Comparison of ENCODE assay signal across 9 cellular contexts in genomic region chr14:103880334-103880985, GRCh38. TPM values are rescaled to one million over a fixed set of nuclear protein-coding genes. Genes with fewer than 3 reads are reported as not detected.
DNase-seq lines count a peak whose midpoint lies in the region; ATAC-seq, FAIRE-seq and TF ChIP-seq lines count a peak whose summit lies in the region.
"Had no signal": no experiment of that assay in that cellular context is flagged by ENCODE, and none has a peak within 500 bp of the region (broad histone marks: within the 10 kb centered on the region; RNA-seq: fewer than 3 reads in every experiment).

No MANE protein-coding gene starts in this region.

- H3K4me3 Mint-ChIP-seq in activated T-cell treated with anti-CD3 and anti-CD28 coated beads, Interleukin-2, amount 50 U/mL, for 24 hours, result peak overlapping the region; percentile 53
- H3K4me3 Mint-ChIP-seq in progenitor cell of endocrine pancreas (ENCODE audit: low read depth) (peak overlapping the region; percentile 51), WTC11 (no peak overlapping the region)

- FAIRE-seq in frontal cortex (lab: Jason Lieb, UNC), result no peak

- H3K9me3 Mint-ChIP-seq in activated T-cell treated with anti-CD3 and anti-CD28 coated beads, Interleukin-2, amount 50 U/mL, for 24 hours, result no peaks in the 10 kb centered on the region
- H3K9me3 Mint-ChIP-seq in progenitor cell of endocrine pancreas (ENCODE audit: low read depth) (no peaks in the 10 kb centered on the region), WTC11 (no peaks in the 10 kb centered on the region)

- no peak for ATAC-seq in WTC11

- peaks cover 18% of the 10 kb centered on the region for H3K4me1 Mint-ChIP-seq in activated T-cell treated with anti-CD3 and anti-CD28 coated beads, Interleukin-2, amount 50 U/mL, for 24 hours (ENCODE audit: low read depth)
- H3K4me1 Mint-ChIP-seq in progenitor cell of endocrine pancreas (ENCODE audit: low read depth), result peaks cover 22% of the 10 kb centered on the region
- H3K4me1 Mint-ChIP-seq in WTC11, result peaks cover 20% of the 10 kb centered on the region

- peaks cover 20% of the 10 kb centered on the region for H3K27me3 ChIP-seq in AG04450 (ENCODE audit: control insufficient read depth, insufficient read depth, low read length)
- H3K27me3 ChIP-seq: cardiac muscle cell had no signal

- H3K4me3 ChIP-seq in AG04450 (ENCODE audit: low read depth, low read length) (peak overlapping the region; percentile 20), HFF-Myc (replicated peaks; ENCODE audit: low read depth, low read length) (no peak overlapping the region)
- H3K4me3 ChIP-seq: cardiac muscle cell had no signal

- DNase-seq in AG04450 (ENCODE audit: low read depth, low spot score) (no peak), HFF-Myc (ENCODE audit: extremely low read depth, low read depth) (peak; percentile 14), frontal cortex (ENCODE audit: low spot score in 2 of 2) (peak; percentile 44 to 70), progenitor cell of endocrine pancreas (ENCODE audit: low spot score, unreplicated experiment) (no peak), NCI-H774 (lab: John Stamatoyannopoulos, UW) (no peak), kidney tubule cell (ENCODE audit: low spot score) (no peak), WTC11 (ENCODE audit: low spot score) (no peak)
- peak; percentile 48 for DNase-seq in activated T-cell treated with anti-CD3 and anti-CD28 coated beads, Interleukin-2, amount 50 U/mL, for 24 hours

- POLR2A ChIA-PET in AG04450 (lab: Yijun Ruan, JAX) (interaction anchor here (0.6 to 1.0 kb wide), 4 partner anchors 9 to 72 kb away, joined by 3 to 5 read pairs (median 4); no protein-coding TSS in a partner anchor), WTC11 (lab: Charles Lee) (interaction anchor here (1.5 kb wide), 1 partner anchor 8 kb away, joined by 4 read pairs; no protein-coding TSS in a partner anchor)

- H3K27me3 Mint-ChIP-seq in activated T-cell treated with anti-CD3 and anti-CD28 coated beads, Interleukin-2, amount 50 U/mL, for 24 hours, result peaks cover 4% of the 10 kb centered on the region
- no peaks in the 10 kb centered on the region for H3K27me3 Mint-ChIP-seq in progenitor cell of endocrine pancreas
- no peaks in the 10 kb centered on the region for H3K27me3 Mint-ChIP-seq in WTC11 (ENCODE audit: low read depth)

- H3K27ac Mint-ChIP-seq in activated T-cell treated with anti-CD3 and anti-CD28 coated beads, Interleukin-2, amount 50 U/mL, for 24 hours, result peak overlapping the region; percentile 57
- peak overlapping the region; percentile 96 for H3K27ac Mint-ChIP-seq in progenitor cell of endocrine pancreas
- no peak overlapping the region for H3K27ac Mint-ChIP-seq in WTC11

- CTCF ChIA-PET in AG04450 (lab: Charles Lee) (interaction anchor here (0.8 to 1.7 kb wide), 3 partner anchors 8 to 72 kb away, joined by 3 to 7 read pairs (median 3); no protein-coding TSS in a partner anchor), WTC11 (lab: Charles Lee) (interaction anchor here (0.5 to 6.3 kb wide), 10 partner anchors 13 to 888 kb away, joined by 3 to 87 read pairs (median 4); no protein-coding TSS in a partner anchor)

- no peak for TF ChIP-seq CTCF in AG04450 (IDR thresholded peaks at IDR 0.05; ENCODE audit: low read depth, low read length)
- no peak for TF ChIP-seq CTCF in HFF-Myc (IDR thresholded peaks at IDR 0.05; ENCODE audit: low read depth, low read length, missing control alignments)
- TF ChIP-seq CTCF in progenitor cell of endocrine pancreas (IDR thresholded peaks at IDR 0.05; ENCODE audit: unreplicated experiment), result no peak
- TF ChIP-seq CTCF in WTC11 (IDR thresholded peaks at IDR 0.05), result no peak

- H3K36me3 Mint-ChIP-seq in activated T-cell treated with anti-CD3 and anti-CD28 coated beads, Interleukin-2, amount 50 U/mL, for 24 hours (ENCODE audit: low read depth), result no peaks in the 10 kb centered on the region
- H3K36me3 Mint-ChIP-seq in progenitor cell of endocrine pancreas (ENCODE audit: insufficient read depth), result no peaks in the 10 kb centered on the region
- no peaks in the 10 kb centered on the region for H3K36me3 Mint-ChIP-seq in WTC11

- H3K9me3 ChIP-seq in AG04450 (ENCODE audit: control insufficient read depth, insufficient read depth, low read length), result no peaks in the 10 kb centered on the region; the same call in 1 of the 2 replicates

- no peak overlapping the region for H3K27ac ChIP-seq in AG04450 (ENCODE audit: low read depth, low read length)
- H3K27ac ChIP-seq: cardiac muscle cell had no signal

TF ChIP-seq in WTC11, 78 proteins besides CTCF, POLR2A, EP300 and RAD21:
- no peak for TF ChIP-seq CREM (CRISPR knock-in tag; IDR thresholded peaks at IDR 0.05)
- TF ChIP-seq, protein P1, sequence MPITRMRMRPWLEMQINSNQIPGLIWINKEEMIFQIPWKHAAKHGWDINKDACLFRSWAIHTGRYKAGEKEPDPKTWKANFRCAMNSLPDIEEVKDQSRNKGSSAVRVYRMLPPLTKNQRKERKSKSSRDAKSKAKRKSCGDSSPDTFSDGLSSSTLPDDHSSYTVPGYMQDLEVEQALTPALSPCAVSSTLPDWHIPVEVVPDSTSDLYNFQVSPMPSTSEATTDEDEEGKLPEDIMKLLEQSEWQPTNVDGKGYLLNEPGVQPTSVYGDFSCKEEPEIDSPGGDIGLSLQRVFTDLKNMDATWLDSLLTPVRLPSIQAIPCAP (CRISPR knock-in tag; IDR thresholded peaks at IDR 0.05), result no peak
- no peak for TF ChIP-seq TCF7 (CRISPR knock-in tag; IDR thresholded peaks at IDR 0.05; ENCODE audit: low read depth)
- TF ChIP-seq, protein P2, sequence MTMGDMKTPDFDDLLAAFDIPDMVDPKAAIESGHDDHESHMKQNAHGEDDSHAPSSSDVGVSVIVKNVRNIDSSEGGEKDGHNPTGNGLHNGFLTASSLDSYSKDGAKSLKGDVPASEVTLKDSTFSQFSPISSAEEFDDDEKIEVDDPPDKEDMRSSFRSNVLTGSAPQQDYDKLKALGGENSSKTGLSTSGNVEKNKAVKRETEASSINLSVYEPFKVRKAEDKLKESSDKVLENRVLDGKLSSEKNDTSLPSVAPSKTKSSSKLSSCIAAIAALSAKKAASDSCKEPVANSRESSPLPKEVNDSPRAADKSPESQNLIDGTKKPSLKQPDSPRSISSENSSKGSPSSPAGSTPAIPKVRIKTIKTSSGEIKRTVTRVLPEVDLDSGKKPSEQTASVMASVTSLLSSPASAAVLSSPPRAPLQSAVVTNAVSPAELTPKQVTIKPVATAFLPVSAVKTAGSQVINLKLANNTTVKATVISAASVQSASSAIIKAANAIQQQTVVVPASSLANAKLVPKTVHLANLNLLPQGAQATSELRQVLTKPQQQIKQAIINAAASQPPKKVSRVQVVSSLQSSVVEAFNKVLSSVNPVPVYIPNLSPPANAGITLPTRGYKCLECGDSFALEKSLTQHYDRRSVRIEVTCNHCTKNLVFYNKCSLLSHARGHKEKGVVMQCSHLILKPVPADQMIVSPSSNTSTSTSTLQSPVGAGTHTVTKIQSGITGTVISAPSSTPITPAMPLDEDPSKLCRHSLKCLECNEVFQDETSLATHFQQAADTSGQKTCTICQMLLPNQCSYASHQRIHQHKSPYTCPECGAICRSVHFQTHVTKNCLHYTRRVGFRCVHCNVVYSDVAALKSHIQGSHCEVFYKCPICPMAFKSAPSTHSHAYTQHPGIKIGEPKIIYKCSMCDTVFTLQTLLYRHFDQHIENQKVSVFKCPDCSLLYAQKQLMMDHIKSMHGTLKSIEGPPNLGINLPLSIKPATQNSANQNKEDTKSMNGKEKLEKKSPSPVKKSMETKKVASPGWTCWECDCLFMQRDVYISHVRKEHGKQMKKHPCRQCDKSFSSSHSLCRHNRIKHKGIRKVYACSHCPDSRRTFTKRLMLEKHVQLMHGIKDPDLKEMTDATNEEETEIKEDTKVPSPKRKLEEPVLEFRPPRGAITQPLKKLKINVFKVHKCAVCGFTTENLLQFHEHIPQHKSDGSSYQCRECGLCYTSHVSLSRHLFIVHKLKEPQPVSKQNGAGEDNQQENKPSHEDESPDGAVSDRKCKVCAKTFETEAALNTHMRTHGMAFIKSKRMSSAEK (CRISPR knock-in tag; IDR thresholded peaks at IDR 0.05; ENCODE audit: borderline replicate concordance), result no peak
- no peak for TF ChIP-seq SMAD3 (CRISPR knock-in tag; IDR thresholded peaks at IDR 0.05; ENCODE audit: borderline replicate concordance)
- no peak for TF ChIP-seq NR1H2 (CRISPR knock-in tag; IDR thresholded peaks at IDR 0.05)
- no peak for TF ChIP-seq ELF4 (CRISPR knock-in tag; IDR thresholded peaks at IDR 0.05; ENCODE audit: low read depth)
- TF ChIP-seq ZNF423 (CRISPR knock-in tag; IDR thresholded peaks at IDR 0.05), result no peak

RNA-seq across cellular contexts. Expression of gene PPP1R13B, which starts 33.1 kb away (rescaled TPM):
- 0.52 and 0.62 TPM in 2 replicates for polyA plus RNA-seq in AG04450 (2011; rRNA removed)
- 1.2 and 3.9 TPM in 2 replicates for polyA minus RNA-seq in AG04450 (2011; rRNA and poly(A)+ RNA removed)
- 11.8 TPM for total RNA-seq in frontal cortex
- total RNA-seq in progenitor cell of endocrine pancreas, result 34.2 and 40.3 TPM in 2 replicates
- 9.3 to 10.3 TPM (median 10.0 TPM) in 3 replicates for total RNA-seq in WTC11 (2021)

RNA-seq across cellular contexts. Expression of gene TDRD9, which starts 47.8 kb away (rescaled TPM):
- polyA plus RNA-seq in AG04450 (2011; rRNA removed), result 0.05 and 0.11 TPM in 2 replicates
- polyA minus RNA-seq in AG04450 (2011; rRNA and poly(A)+ RNA removed), result 0.14 TPM in 1 of 2 replicates, not detected in the other
- 6.5 TPM for total RNA-seq in frontal cortex
- total RNA-seq in progenitor cell of endocrine pancreas, result not detected in 2 replicates
- 0.05 to 0.17 TPM in 2 of 3 replicates, not detected in the other for total RNA-seq in WTC11 (2021)
- total RNA-seq: cardiac muscle cell had no signal

Comparison
In these comparisons a context has a peak if more than half of its experiments do, and no peak if none do; other contexts are left out.
1. DNase-seq: peak in HFF-Myc (single experiment), activated T-cell treated with anti-CD3 and anti-CD28 coated beads, Interleukin-2, amount 50 U/mL, for 24 hours (single experiment) and frontal cortex (2 of 2); none in AG04450 (single experiment), progenitor cell of endocrine pancreas (single experiment), NCI-H774 (single experiment), kidney tubule cell (single experiment) and WTC11 (single experiment).